In the genomic region with DNA sequence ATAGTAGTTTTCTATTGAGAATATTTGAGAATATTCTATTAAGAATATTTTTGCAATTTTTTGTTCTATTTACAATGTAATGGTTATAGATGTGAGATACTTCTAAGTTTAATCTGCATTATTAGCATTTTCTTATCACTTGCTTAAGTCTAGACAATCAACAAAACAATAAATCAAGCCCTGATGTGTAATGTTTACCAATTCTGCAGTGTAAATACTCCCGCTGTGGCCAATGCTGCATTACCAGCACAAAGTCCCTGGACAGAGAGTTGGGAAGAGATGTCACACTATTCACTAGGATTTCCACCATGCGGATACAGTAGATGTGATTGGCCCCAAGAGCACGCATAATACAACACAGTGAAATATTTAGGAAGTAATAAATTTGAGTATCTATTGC, we compare ENCODE assay signal across 16 cellular contexts. TPM values are rescaled to one million over a fixed set of nuclear protein-coding genes. Genes with fewer than 3 reads are reported as not detected.
DNase-seq lines count a peak whose midpoint lies in the region; ATAC-seq, FAIRE-seq and TF ChIP-seq lines count a peak whose summit lies in the region.
"Had no signal": no experiment of that assay in that cellular context is flagged by ENCODE, and none has a peak within 500 bp of the region (broad histone marks: within the 10 kb centered on the region; RNA-seq: fewer than 3 reads in every experiment).

No MANE protein-coding gene starts in this region.

- BruUV-seq in Panc1 (replicated peaks; lab: Mats Ljungman, UMichigan) (TSS peak; percentile 44), HepG2 (replicated peaks; lab: Mats Ljungman, UMichigan) (TSS peak; percentile 30)

- no peaks in the 10 kb centered on the region for H3K79me2 ChIP-seq in HepG2 (ENCODE audit: insufficient read depth, low read length)

- 7% methylated on average over 3 of the region's 3 CpGs for WGBS in HepG2 (ENCODE audit: low lambda C conversion rate)
- WGBS in prostate gland: 76% methylated on average over 3 of the region's 3 CpGs

- H3K27me3 ChIP-seq in Panc1 (ENCODE audit: control insufficient read depth, insufficient read depth, low read length) (no peaks in the 10 kb centered on the region), HepG2 (ENCODE audit: control insufficient read depth in 1 of 2, insufficient read depth in 2 of 2, low read length in 2 of 2) (no peaks in the 10 kb centered on the region), prostate gland (replicated peaks; ENCODE audit: insufficient read depth) (no peaks in the 10 kb centered on the region)

- peaks cover 10% of the 10 kb centered on the region for H3K36me3 Mint-ChIP-seq in activated T-helper 1 cell treated with anti-CD3 and anti-CD28 coated beads, Interleukin-12 subunit alpha, Interleukin-12 subunit beta, Interleukin-2, Interleukin-4 antibody, amounts not matched to agents 30 ng/mL and 10 ng/mL and 1 ng/mL, durations not matched to agents 14 hours and 24 hours and 36 hours (ENCODE audit: low read depth)

- no peaks in the 10 kb centered on the region for H3K9me3 Mint-ChIP-seq in activated T-helper 1 cell treated with anti-CD3 and anti-CD28 coated beads, Interleukin-12 subunit alpha, Interleukin-12 subunit beta, Interleukin-2, Interleukin-4 antibody, amounts not matched to agents 30 ng/mL and 10 ng/mL and 1 ng/mL, durations not matched to agents 14 hours and 24 hours and 36 hours
- H3K9me3 Mint-ChIP-seq: CD14-positive monocyte, H9 had no signal

- TF ChIP-seq POLR2A in HepG2 (IDR thresholded peaks at IDR 0.05; ENCODE audit: insufficient read depth in 1 of 2, low read depth in 2 of 2, low read length in 2 of 2) (no peak), GM18505 (IDR thresholded peaks at IDR 0.05; ENCODE audit: borderline replicate concordance, extremely low read depth, insufficient read depth, insufficient read length) (no peak), prostate gland (IDR thresholded peaks at IDR 0.05) (no peak)

- in situ Hi-C loops in Panc1 (cut with HindIII; ENCODE audit: low pct_unique_long_range_greater_than_20kb, low sequenced_read_pairs): no loop called here
- in situ Hi-C loops in HepG2 (cut with HindIII; ENCODE audit: extremely low pct_ligation_motif_present, low pct_unique_long_range_greater_than_20kb): no loop called here

- peaks cover 5% of the 10 kb centered on the region for H3K4me1 Mint-ChIP-seq in activated T-helper 1 cell treated with anti-CD3 and anti-CD28 coated beads, Interleukin-12 subunit alpha, Interleukin-12 subunit beta, Interleukin-2, Interleukin-4 antibody, amounts not matched to agents 30 ng/mL and 10 ng/mL and 1 ng/mL, durations not matched to agents 14 hours and 24 hours and 36 hours (ENCODE audit: low read depth)
- H3K4me1 Mint-ChIP-seq: CD14-positive monocyte had no signal

- no peak for TF ChIP-seq CTCF in Panc1 (IDR thresholded peaks at IDR 0.05)
- no peak for TF ChIP-seq CTCF in HepG2 (CRISPR knock-in tag; IDR thresholded peaks at IDR 0.05)
- TF ChIP-seq CTCF in prostate gland (IDR thresholded peaks at IDR 0.05): no peak

- H3K27me3 Mint-ChIP-seq in activated T-helper 1 cell treated with anti-CD3 and anti-CD28 coated beads, Interleukin-12 subunit alpha, Interleukin-12 subunit beta, Interleukin-2, Interleukin-4 antibody, amounts not matched to agents 30 ng/mL and 10 ng/mL and 1 ng/mL, durations not matched to agents 14 hours and 24 hours and 36 hours (ENCODE audit: insufficient read depth): no peaks in the 10 kb centered on the region

- peak in 1 of 2 experiments; percentile 61; a peak in 1 of 4 replicates for TF ChIP-seq EP300 in HepG2 (IDR thresholded peaks at IDR 0.05; ENCODE audit: low read depth in 2 of 2, low read length in 2 of 2)
- no peak for TF ChIP-seq EP300 in HepG2 (CRISPR knock-in tag; IDR thresholded peaks at IDR 0.05; ENCODE audit: borderline replicate concordance)

- peak overlapping the region; percentile 36; the same call in 1 of the 2 replicates for H3K4me2 ChIP-seq in HepG2 (ENCODE audit: low read depth, low read length)
- H3K4me2 ChIP-seq: KMS-11 had no signal

- peak; percentile 92 for FAIRE-seq in HepG2 (lab: Jason Lieb, UNC)

- DNase-seq in COLO668 (lab: John Stamatoyannopoulos, UW; ENCODE audit: unreplicated experiment): peak; percentile 48
- DNase-seq in HEK293T (ENCODE audit: extremely low spot score): no peak
- DNase-seq in Panc1 (ENCODE audit: low read depth, low spot score): no peak
- DNase-seq in HepG2 (ENCODE audit: low spot score): peak; percentile 86
- no peak for DNase-seq in activated T-helper 1 cell treated with anti-CD3 and anti-CD28 coated beads, Interleukin-12 subunit alpha, Interleukin-12 subunit beta, Interleukin-2, Interleukin-4 antibody, amounts not matched to agents 30 ng/mL and 10 ng/mL and 1 ng/mL, durations not matched to agents 14 hours and 24 hours and 36 hours (ENCODE audit: low spot score)
- no peak for DNase-seq in activated CD4-positive, alpha-beta T cell treated with anti-CD3 and anti-CD28 coated beads, Interleukin-2, amount 50 U/mL, for 1 hour
- DNase-seq in prostate gland (ENCODE audit: low spot score): no peak
- DNase-seq: AML-193, Caco-2, DMS79, H9, NCI-H187, NCI-H345 had no signal

- no peak overlapping the region for H2AFZ ChIP-seq in HepG2 (ENCODE audit: low read length)

- no peak overlapping the region for H3K27ac Mint-ChIP-seq in activated T-helper 1 cell treated with anti-CD3 and anti-CD28 coated beads, Interleukin-12 subunit alpha, Interleukin-12 subunit beta, Interleukin-2, Interleukin-4 antibody, amounts not matched to agents 30 ng/mL and 10 ng/mL and 1 ng/mL, durations not matched to agents 14 hours and 24 hours and 36 hours

- H3K9ac ChIP-seq in HepG2 (ENCODE audit: insufficient read depth, low read depth, low read length): no peak overlapping the region
- H3K9ac ChIP-seq: KMS-11 had no signal

- H3K27ac ChIP-seq in Panc1 (ENCODE audit: low read length) (no peak overlapping the region), HepG2 (ENCODE audit: extremely low read length, insufficient read depth, low read length) (peak overlapping the region; percentile 38), prostate gland (no peak overlapping the region)
- H3K27ac ChIP-seq: KMS-11 had no signal

- TF ChIP-seq RAD21 in HepG2 (CRISPR knock-in tag; IDR thresholded peaks at IDR 0.05): no peak

- H3K9me3 ChIP-seq in Panc1 (ENCODE audit: control insufficient read depth, insufficient read depth, low read depth, low read length) (no peaks in the 10 kb centered on the region), HepG2 (ENCODE audit: low read length) (no peaks in the 10 kb centered on the region), prostate gland (no peaks in the 10 kb centered on the region)
- H3K9me3 ChIP-seq: Caco-2 had no signal

- no peak overlapping the region for H3K4me3 ChIP-seq in Panc1 (ENCODE audit: low read depth in 2 of 2, low read length in 2 of 2)
- H3K4me3 ChIP-seq in HepG2 (replicated peaks in 1 of 3; ENCODE audit: insufficient read depth in 1 of 3, low read depth in 2 of 3, low read length in 3 of 3): no peak overlapping the region
- H3K4me3 ChIP-seq in prostate gland: no peak overlapping the region

- intact Hi-C loops in Panc1 (cut with micrococcal nuclease; ENCODE audit: unreplicated experiment): no loop called here
- intact Hi-C loops in HepG2 (cut with micrococcal nuclease; ENCODE audit: unreplicated experiment): no loop called here
- intact Hi-C loops in activated T-helper 1 cell treated with anti-CD3 and anti-CD28 coated beads, Interleukin-12 subunit alpha, Interleukin-12 subunit beta, Interleukin-2, Interleukin-4 antibody, amounts not matched to agents 30 ng/mL and 10 ng/mL and 1 ng/mL, durations not matched to agents 14 hours and 24 hours and 36 hours (cut with micrococcal nuclease): no loop called here
- intact Hi-C loops in prostate gland (cut with DNase I): no loop called here

- CTCF ChIA-PET in HEK293T (lab: Yijun Ruan, JAX): interaction anchor here (1.3 kb wide), 1 partner anchor 8 kb away, joined by 5 read pairs; no protein-coding TSS in a partner anchor
- CTCF ChIA-PET in Panc1 (lab: Charles Lee): no interaction called here
- CTCF ChIA-PET in HepG2 (lab: Yijun Ruan, JAX; ENCODE audit: low intra/inter-chr PET ratio, low total read pairs): no interaction called here

- H3K4me1 ChIP-seq in Panc1 (ENCODE audit: control insufficient read depth, insufficient read depth, low read length) (peaks cover 4% of the 10 kb centered on the region), HepG2 (ENCODE audit: insufficient read depth, low read length) (peaks cover 51% of the 10 kb centered on the region), prostate gland (replicated peaks) (no peaks in the 10 kb centered on the region)

- H3K36me3 ChIP-seq in Panc1 (ENCODE audit: control insufficient read depth, insufficient read depth, low read length) (no peaks in the 10 kb centered on the region), HepG2 (replicated peaks in 1 of 2; ENCODE audit: control insufficient read depth in 1 of 2, insufficient read depth in 2 of 2, low read length in 2 of 2) (peaks cover 0 to 44% of the 10 kb centered on the region in 2 experiments; a peak in 3 of 5 replicates), prostate gland (peaks cover 0 to 18% of the 10 kb centered on the region in 2 donors)

- ATAC-seq in Panc1: no peak
- peak; percentile 87 for ATAC-seq in HepG2
- ATAC-seq in GM18505 (IDR thresholded peaks at IDR 0.05; ENCODE audit: unreplicated experiment): no peak

- H3K4me3 Mint-ChIP-seq in activated T-helper 1 cell treated with anti-CD3 and anti-CD28 coated beads, Interleukin-12 subunit alpha, Interleukin-12 subunit beta, Interleukin-2, Interleukin-4 antibody, amounts not matched to agents 30 ng/mL and 10 ng/mL and 1 ng/mL, durations not matched to agents 14 hours and 24 hours and 36 hours: no peak overlapping the region
- H3K4me3 Mint-ChIP-seq: CD14-positive monocyte, H9 had no signal

- POLR2A ChIA-PET in HEK293T (lab: Yijun Ruan, JAX): no interaction called here
- POLR2A ChIA-PET in Panc1 (lab: Charles Lee): no interaction called here
- POLR2A ChIA-PET in HepG2 (lab: Yijun Ruan, JAX): no interaction called here

- H4K20me1 ChIP-seq in HepG2 (ENCODE audit: insufficient read depth, low read length): no peaks in the 10 kb centered on the region

RNA-seq across cellular contexts. Expression of a gene that starts 47.6 kb away (rescaled TPM):
- 11.2 TPM for total RNA-seq in Panc1 (2021; ENCODE audit: unreplicated experiment)
- 10.0 TPM for polyA plus RNA-seq in Panc1 (2012; ENCODE audit: insufficient read length)
- total RNA-seq in HepG2 (2016; rRNA removed; fragmentation: Illumina TruSeq; extraction: Trizol): 50.3 and 56.8 TPM in 2 replicates
- 23.1 and 31.8 TPM in 2 replicates for total RNA-seq in HepG2 (2016; cell fraction: cytosol; rRNA removed; fragmentation: Illumina TruSeq; extraction: Trizol; ENCODE audit: low read depth)
- 52.6 and 58.0 TPM in 2 replicates for total RNA-seq in HepG2 (2016; cell fraction: insoluble cytoplasmic fraction; rRNA removed; fragmentation: Illumina TruSeq; extraction: Trizol)
- 32.9 and 38.6 TPM in 2 replicates for total RNA-seq in HepG2 (2016; cell fraction: membrane; rRNA removed; fragmentation: Illumina TruSeq; extraction: Trizol)
- total RNA-seq in HepG2 (2016; cell fraction: nucleus; rRNA removed; fragmentation: Illumina TruSeq; extraction: Trizol): 22.7 and 25.7 TPM in 2 replicates
- polyA plus RNA-seq in HepG2 (2011; rRNA removed): 24.6 and 28.0 TPM in 2 replicates
- 15.8 and 37.3 TPM in 2 replicates for polyA plus RNA-seq in HepG2 (2011; cell fraction: cytosol; rRNA removed)
- 35.2 and 54.6 TPM in 2 replicates for polyA plus RNA-seq in HepG2 (2011; cell fraction: nucleus; rRNA removed)
- polyA plus RNA-seq in HepG2 (2012): 10.3 and 20.4 TPM in 2 replicates
- 22.8 and 31.3 TPM in 2 replicates for polyA plus RNA-seq in HepG2 (2016; cell fraction: cytosol; fragmentation: Illumina TruSeq; extraction: Trizol; ENCODE audit: low read depth)
- polyA plus RNA-seq in HepG2 (2016; cell fraction: insoluble cytoplasmic fraction; fragmentation: Illumina TruSeq; extraction: Trizol; ENCODE audit: low read depth): 55.4 and 57.3 TPM in 2 replicates
- polyA plus RNA-seq in HepG2 (2016; cell fraction: membrane; fragmentation: Illumina TruSeq; extraction: Trizol; ENCODE audit: low read depth): 28.0 and 32.8 TPM in 2 replicates
- 37.4 and 40.9 TPM in 2 replicates for polyA plus RNA-seq in HepG2 (2016; cell fraction: nucleus; fragmentation: Illumina TruSeq; extraction: Trizol; ENCODE audit: insufficient read depth, low read depth)
- polyA minus RNA-seq in HepG2 (2011; rRNA and poly(A)+ RNA removed; ENCODE audit: low replicate concordance): 8.3 and 44.9 TPM in 2 replicates
- polyA minus RNA-seq in HepG2 (2011; cell fraction: cytosol; rRNA and poly(A)+ RNA removed): 21.9 and 27.6 TPM in 2 replicates
- 18.2 TPM in 2 replicates for polyA minus RNA-seq in HepG2 (2011; cell fraction: nucleus; rRNA and poly(A)+ RNA removed)
- 28.5 and 28.9 TPM in 2 replicates for total RNA-seq in activated T-helper 1 cell treated with anti-CD3 and anti-CD28 coated beads, Interleukin-12 subunit alpha, Interleukin-12 subunit beta, Interleukin-2, Interleukin-4 antibody, amounts not matched to agents 30 ng/mL and 10 ng/mL and 1 ng/mL, durations not matched to agents 14 hours and 24 hours and 36 hours
- 10 to 100 TPM; 37.8 to 92.7 TPM for total RNA-seq in prostate gland

Comparison
In these comparisons a context has a peak if more than half of its experiments do, and no peak if none do; other contexts are left out.
1. DNase-seq: peak in COLO668 (single experiment) and HepG2 (single experiment); none in HEK293T (single experiment), Panc1 (single experiment), activated T-helper 1 cell treated with anti-CD3 and anti-CD28 coated beads, Interleukin-12 subunit alpha, Interleukin-12 subunit beta, Interleukin-2, Interleukin-4 antibody, amounts not matched to agents 30 ng/mL and 10 ng/mL and 1 ng/mL, durations not matched to agents 14 hours and 24 hours and 36 hours (single experiment), activated CD4-positive, alpha-beta T cell treated with anti-CD3 and anti-CD28 coated beads, Interleukin-2, amount 50 U/mL, for 1 hour (single experiment) and prostate gland (single experiment).